ENCODE assay signal across 14 cellular contexts in genomic region chr1:156796340-156797097, GRCh38. TPM values are rescaled to one million over a fixed set of nuclear protein-coding genes. Genes with fewer than 3 reads are reported as not detected.
A peak's percentile ranks its signal among the peaks of the same experiment; 100 is the strongest.
DNase-seq lines count a peak whose midpoint lies in the region; ATAC-seq and TF ChIP-seq lines count a peak whose summit lies in the region.
"Had no signal": no experiment of that assay in that cellular context is flagged by ENCODE, and none has a peak within 500 bp of the region (broad histone marks: within the 10 kb centered on the region; RNA-seq: fewer than 3 reads in every experiment).

No MANE protein-coding gene starts in this region.

- BruUV-seq in Panc1 (replicated peaks; lab: Mats Ljungman, UMichigan): no TSS peak

- H3K4me1 Mint-ChIP-seq in activated naive CD8-positive, alpha-beta T cell treated with anti-CD3 and anti-CD28 coated beads, Interleukin-2, amount 10 ng/mL, durations not matched to agents 7 days and 5 days: peaks cover 7% of the 10 kb centered on the region
- peaks cover 3% of the 10 kb centered on the region for H3K4me1 Mint-ChIP-seq in activated naive CD8-positive, alpha-beta T cell treated with anti-CD3 and anti-CD28 coated beads for 36 hours

- peaks cover 17% of the 10 kb centered on the region for H3K36me3 Mint-ChIP-seq in activated naive CD8-positive, alpha-beta T cell treated with anti-CD3 and anti-CD28 coated beads, Interleukin-2, amount 10 ng/mL, durations not matched to agents 7 days and 5 days
- peaks cover 32% of the 10 kb centered on the region for H3K36me3 Mint-ChIP-seq in activated naive CD8-positive, alpha-beta T cell treated with anti-CD3 and anti-CD28 coated beads for 36 hours

- intact Hi-C loops in Panc1 (cut with micrococcal nuclease; ENCODE audit: unreplicated experiment): loop anchor here (1.0 kb wide), 1 partner anchor 94 kb away; no protein-coding TSS in a partner anchor
- intact Hi-C loops in sciatic nerve (cut with DNase I): no loop called here

- H3K36me3 ChIP-seq in Panc1 (ENCODE audit: control insufficient read depth, insufficient read depth, low read length): peaks cover 31% of the 10 kb centered on the region; the same call in 1 of the 2 replicates

- no peak for ATAC-seq in activated naive CD8-positive, alpha-beta T cell treated with anti-CD3 and anti-CD28 coated beads, Interleukin-2, amount 10 ng/mL, durations not matched to agents 7 days and 5 days (ENCODE audit: low read depth)
- peak; percentile 7; the same call in 1 of the 2 replicates for ATAC-seq in Panc1
- ATAC-seq in left lobe of liver: peak; percentile 20
- ATAC-seq in sciatic nerve: no peak

- no peaks in the 10 kb centered on the region for H3K9me3 ChIP-seq in Panc1 (ENCODE audit: control insufficient read depth, insufficient read depth, low read depth, low read length)
- H3K9me3 ChIP-seq: esophagus muscularis mucosa had no signal

- H3K4me3 Mint-ChIP-seq in activated naive CD8-positive, alpha-beta T cell treated with anti-CD3 and anti-CD28 coated beads, Interleukin-2, amount 10 ng/mL, durations not matched to agents 7 days and 5 days: no peak overlapping the region
- no peak overlapping the region for H3K4me3 Mint-ChIP-seq in activated naive CD8-positive, alpha-beta T cell treated with anti-CD3 and anti-CD28 coated beads for 36 hours
- H3K4me3 Mint-ChIP-seq: activated T-cell treated with anti-CD3 and anti-CD28 coated beads, Interleukin-2, amount 50 U/mL, for 4 hours had no signal

- H3K27me3 Mint-ChIP-seq in activated naive CD8-positive, alpha-beta T cell treated with anti-CD3 and anti-CD28 coated beads, Interleukin-2, amount 10 ng/mL, durations not matched to agents 7 days and 5 days: no peaks in the 10 kb centered on the region
- no peaks in the 10 kb centered on the region for H3K27me3 Mint-ChIP-seq in activated naive CD8-positive, alpha-beta T cell treated with anti-CD3 and anti-CD28 coated beads for 36 hours

- CTCF ChIA-PET in Panc1 (lab: Charles Lee): interaction anchor here (0.8 to 1.6 kb wide), 3 partner anchors 64 to 93 kb away, joined by 3 to 7 read pairs (median 3); partner anchors contain the start of gene NTRK1

- no peak overlapping the region for H3K27ac ChIP-seq in Panc1 (ENCODE audit: low read length)
- H3K27ac ChIP-seq: esophagus muscularis mucosa had no signal

- H3K27me3 ChIP-seq in Panc1 (ENCODE audit: control insufficient read depth, insufficient read depth, low read length): no peaks in the 10 kb centered on the region
- H3K27me3 ChIP-seq: esophagus muscularis mucosa had no signal

- H3K9me3 Mint-ChIP-seq in activated naive CD8-positive, alpha-beta T cell treated with anti-CD3 and anti-CD28 coated beads, Interleukin-2, amount 10 ng/mL, durations not matched to agents 7 days and 5 days: no peaks in the 10 kb centered on the region
- no peaks in the 10 kb centered on the region for H3K9me3 Mint-ChIP-seq in activated naive CD8-positive, alpha-beta T cell treated with anti-CD3 and anti-CD28 coated beads for 36 hours
- H3K9me3 Mint-ChIP-seq: activated T-cell treated with anti-CD3 and anti-CD28 coated beads, Interleukin-2, amount 50 U/mL, for 4 hours had no signal

- TF ChIP-seq CTCF in Panc1 (IDR thresholded peaks at IDR 0.05): no peak

- no peak overlapping the region for H3K4me3 ChIP-seq in Panc1 (ENCODE audit: low read depth in 2 of 2, low read length in 2 of 2)
- H3K4me3 ChIP-seq: esophagus muscularis mucosa had no signal

- POLR2A ChIA-PET in activated naive CD8-positive, alpha-beta T cell treated with anti-CD3 and anti-CD28 coated beads, Interleukin-2, amount 10 ng/mL, durations not matched to agents 7 days and 5 days (lab: Charles Lee): interaction anchor here (1.7 to 3.3 kb wide), 2 partner anchors 11 to 64 kb away, joined by 4 to 19 read pairs; partner anchors contain the start of gene NTRK1
- POLR2A ChIA-PET in Panc1 (lab: Charles Lee): no interaction called here

- DNase-seq in activated naive CD8-positive, alpha-beta T cell treated with anti-CD3 and anti-CD28 coated beads, Interleukin-2, amount 10 ng/mL, durations not matched to agents 7 days and 5 days: no peak
- DNase-seq in activated naive CD8-positive, alpha-beta T cell treated with anti-CD3 and anti-CD28 coated beads for 36 hours: no peak
- DNase-seq in Panc1 (ENCODE audit: low read depth, low spot score) (no peak), left lobe of liver (ENCODE audit: low spot score) (no peak), DMS79 (lab: John Stamatoyannopoulos, UW) (no peak), DMS79 treated with DMSO at 0.1 percent for 48 hours (lab: John Stamatoyannopoulos, UW) (no peak), nucleus accumbens (lab: John Stamatoyannopoulos, UW) (no peak), sciatic nerve (ENCODE audit: low spot score) (no peak)
- DNase-seq: kidney; NCI-H1048; stimulated activated CD4-positive, alpha-beta T cell treated with anti-CD3 and anti-CD28 coated beads, Interleukin-12 subunit alpha, Interleukin-12 subunit beta, amount 100 ng/mL, for 4 hours had no signal

- in situ Hi-C loops in Panc1 (cut with HindIII; ENCODE audit: low pct_unique_long_range_greater_than_20kb, low sequenced_read_pairs): no loop called here

- no peaks in the 10 kb centered on the region for H3K4me1 ChIP-seq in Panc1 (ENCODE audit: control insufficient read depth, insufficient read depth, low read length)

- H3K27ac Mint-ChIP-seq in activated naive CD8-positive, alpha-beta T cell treated with anti-CD3 and anti-CD28 coated beads, Interleukin-2, amount 10 ng/mL, durations not matched to agents 7 days and 5 days: peak overlapping the region; percentile 13
- H3K27ac Mint-ChIP-seq in activated naive CD8-positive, alpha-beta T cell treated with anti-CD3 and anti-CD28 coated beads for 36 hours: no peak overlapping the region

RNA-seq across cellular contexts. Expression of gene SH2D2A, which starts 20.1 kb away (rescaled TPM):
- 10 to 100 TPM; 86.0 to 89.2 TPM for total RNA-seq in activated naive CD8-positive, alpha-beta T cell treated with anti-CD3 and anti-CD28 coated beads, Interleukin-2, amount 10 ng/mL, durations not matched to agents 7 days and 5 days
- 100 to 1,000 TPM; 186 TPM for total RNA-seq in activated naive CD8-positive, alpha-beta T cell treated with anti-CD3 and anti-CD28 coated beads for 36 hours
- 0.69 TPM for total RNA-seq in Panc1 (2021; ENCODE audit: unreplicated experiment)
- 1.5 TPM for polyA plus RNA-seq in Panc1 (2012; ENCODE audit: insufficient read length)
- total RNA-seq in left lobe of liver: 0.78 TPM
- 1.6 TPM for total RNA-seq in sciatic nerve
- total RNA-seq: dermis blood vessel endothelial cell had no signal

RNA-seq across cellular contexts. Expression of gene PRCC, which starts 29.2 kb away (rescaled TPM):
- 10 to 100 TPM; 65.7 to 76.0 TPM for total RNA-seq in activated naive CD8-positive, alpha-beta T cell treated with anti-CD3 and anti-CD28 coated beads, Interleukin-2, amount 10 ng/mL, durations not matched to agents 7 days and 5 days
- total RNA-seq in activated naive CD8-positive, alpha-beta T cell treated with anti-CD3 and anti-CD28 coated beads for 36 hours: 10 to 100 TPM; 91.8 to 96.0 TPM
- total RNA-seq in Panc1 (2021; ENCODE audit: unreplicated experiment) (78.5 TPM), left lobe of liver (19.3 TPM), sciatic nerve (52.8 TPM)
- 61.8 TPM for polyA plus RNA-seq in Panc1 (2012; ENCODE audit: insufficient read length)

RNA-seq across cellular contexts. Expression of gene HDGF, which starts 45.0 kb away (rescaled TPM):
- 100 to 1,000 TPM; 186 to 196 TPM for total RNA-seq in activated naive CD8-positive, alpha-beta T cell treated with anti-CD3 and anti-CD28 coated beads, Interleukin-2, amount 10 ng/mL, durations not matched to agents 7 days and 5 days
- total RNA-seq in activated naive CD8-positive, alpha-beta T cell treated with anti-CD3 and anti-CD28 coated beads for 36 hours: 100 to 1,000 TPM; 271 to 274 TPM
- total RNA-seq in Panc1 (2021; ENCODE audit: unreplicated experiment): 325 TPM
- 302 TPM for polyA plus RNA-seq in Panc1 (2012; ENCODE audit: insufficient read length)
- 153 TPM for total RNA-seq in left lobe of liver
- total RNA-seq in sciatic nerve: 112 TPM

RNA-seq across cellular contexts. Expression of gene MRPL24, which starts 55.6 kb away (rescaled TPM):
- 10 to 100 TPM; 45.0 to 51.1 TPM for total RNA-seq in activated naive CD8-positive, alpha-beta T cell treated with anti-CD3 and anti-CD28 coated beads, Interleukin-2, amount 10 ng/mL, durations not matched to agents 7 days and 5 days
- total RNA-seq in activated naive CD8-positive, alpha-beta T cell treated with anti-CD3 and anti-CD28 coated beads for 36 hours: 10 to 100 TPM; 85.1 to 94.6 TPM
- 80.4 TPM for total RNA-seq in Panc1 (2021; ENCODE audit: unreplicated experiment)
- 109 TPM for polyA plus RNA-seq in Panc1 (2012; ENCODE audit: insufficient read length)
- total RNA-seq in left lobe of liver: 68.7 TPM
- total RNA-seq in sciatic nerve: 59.5 TPM

Comparison
In these comparisons a context has a peak if more than half of its experiments do, and no peak if none do; other contexts are left out.
1. ATAC-seq: peak in Panc1 (single experiment) and left lobe of liver (single experiment); none in activated naive CD8-positive, alpha-beta T cell treated with anti-CD3 and anti-CD28 coated beads, Interleukin-2, amount 10 ng/mL, durations not matched to agents 7 days and 5 days (single experiment) and sciatic nerve (single experiment).
2. RNA of gene SH2D2A, which starts 20.1 kb away (total RNA-seq): 186 TPM in activated naive CD8-positive, alpha-beta T cell treated with anti-CD3 and anti-CD28 coated beads for 36 hours and 86.0 to 89.2 TPM in activated naive CD8-positive, alpha-beta T cell treated with anti-CD3 and anti-CD28 coated beads, Interleukin-2, amount 10 ng/mL, durations not matched to agents 7 days and 5 days; 1.6 TPM in sciatic nerve (single experiment), 0.78 TPM in left lobe of liver (single experiment) and 0.69 TPM in Panc1 (single experiment); every median in the first group is over 10 times any median in the second.